In the genomic region with DNA sequence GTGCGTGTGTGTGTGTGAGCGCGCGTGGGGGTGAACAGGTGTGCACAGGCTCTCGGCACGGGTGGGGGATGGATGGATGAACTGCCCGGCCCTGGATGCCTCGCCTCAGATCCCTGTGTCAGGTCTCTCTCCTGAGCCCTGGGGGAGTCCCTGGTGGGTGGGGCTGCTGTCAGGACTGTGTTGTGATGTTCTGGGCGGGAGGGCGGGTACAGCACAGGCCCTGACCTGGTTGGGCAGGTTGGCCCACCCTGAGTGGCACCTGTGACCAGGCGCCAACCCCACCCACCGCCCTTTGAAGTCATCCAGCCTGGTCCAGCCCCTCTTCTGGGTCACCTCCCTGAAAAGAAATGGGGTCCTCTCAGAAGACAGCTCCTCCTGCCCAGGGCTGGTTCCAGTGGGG, we compare ENCODE assay signal across 1 cellular context.
TF ChIP-seq lines count a peak whose summit lies in the region.

No MANE protein-coding gene starts in this region.

TF ChIP-seq in HepG2, 621 proteins besides CTCF, POLR2A, EP300 and RAD21:
- TF ChIP-seq, protein P1, sequence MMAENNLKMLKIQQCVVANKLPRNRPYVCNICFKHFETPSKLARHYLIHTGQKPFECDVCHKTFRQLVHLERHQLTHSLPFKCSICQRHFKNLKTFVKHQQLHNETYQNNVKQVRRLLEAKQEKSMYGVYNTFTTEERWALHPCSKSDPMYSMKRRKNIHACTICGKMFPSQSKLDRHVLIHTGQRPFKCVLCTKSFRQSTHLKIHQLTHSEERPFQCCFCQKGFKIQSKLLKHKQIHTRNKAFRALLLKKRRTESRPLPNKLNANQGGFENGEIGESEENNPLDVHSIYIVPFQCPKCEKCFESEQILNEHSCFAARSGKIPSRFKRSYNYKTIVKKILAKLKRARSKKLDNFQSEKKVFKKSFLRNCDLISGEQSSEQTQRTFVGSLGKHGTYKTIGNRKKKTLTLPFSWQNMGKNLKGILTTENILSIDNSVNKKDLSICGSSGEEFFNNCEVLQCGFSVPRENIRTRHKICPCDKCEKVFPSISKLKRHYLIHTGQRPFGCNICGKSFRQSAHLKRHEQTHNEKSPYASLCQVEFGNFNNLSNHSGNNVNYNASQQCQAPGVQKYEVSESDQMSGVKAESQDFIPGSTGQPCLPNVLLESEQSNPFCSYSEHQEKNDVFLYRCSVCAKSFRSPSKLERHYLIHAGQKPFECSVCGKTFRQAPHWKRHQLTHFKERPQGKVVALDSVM (CRISPR knock-in tag; IDR thresholded peaks at IDR 0.05): 0 out of 2 replicates have a peak, but pooled peaks have one; percentile 5
- no peak for TF ChIP-seq MYPOP (CRISPR knock-in tag; IDR thresholded peaks at IDR 0.05)
